ENCODE assay signal across 8 cellular contexts in the genomic region with DNA sequence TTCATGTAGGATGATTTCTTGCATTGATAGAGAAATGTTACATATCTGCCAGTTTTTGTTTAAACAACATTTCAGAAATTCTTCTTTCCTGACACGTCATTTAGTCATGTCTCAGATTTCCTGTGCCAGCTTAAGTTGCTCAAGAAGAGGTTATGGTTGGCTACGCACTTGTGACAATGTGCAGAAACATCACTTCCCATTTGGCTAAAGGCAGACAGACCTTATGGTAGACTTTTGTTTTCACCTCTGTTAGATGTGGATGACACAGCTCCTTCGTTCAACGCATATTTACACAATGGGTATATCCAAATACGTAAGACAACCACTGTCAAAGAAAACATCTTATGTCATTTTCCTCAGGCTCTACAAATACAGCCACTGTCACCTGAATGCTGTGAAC.
DNase-seq lines count a peak whose midpoint lies in the region; ATAC-seq, FAIRE-seq and TF ChIP-seq lines count a peak whose summit lies in the region.

No MANE protein-coding gene starts in this region.

- no peak overlapping the region for H3K4me3 ChIP-seq in WERI-Rb-1 (ENCODE audit: low read depth, low read length)

- peak; percentile 47 for DNase-seq in AG20443 (ENCODE audit: low spot score)
- peak; percentile 92 to 94 for DNase-seq in SW 1271 (lab: John Stamatoyannopoulos, UW)
- DNase-seq in hepatic stellate cell (ENCODE audit: low spot score) = peak; percentile 10
- DNase-seq in urothelium cell line (ENCODE audit: low spot score) = peak; percentile 29
- no peak for DNase-seq in stimulated activated CD4-positive, alpha-beta T cell treated with anti-CD3 and anti-CD28 coated beads, Interleukin-4, amount 100 ng/mL, for 24 hours
- no peak for DNase-seq in WERI-Rb-1

- FAIRE-seq in urothelium cell line (lab: Jason Lieb, UNC) = peak; percentile 72

- no peaks in the 10 kb centered on the region for H3K9me3 ChIP-seq in WERI-Rb-1 (ENCODE audit: severe bottlenecking)

- no peaks in the 10 kb centered on the region for H3K27me3 ChIP-seq in WERI-Rb-1 (ENCODE audit: insufficient read depth, low read depth, severe bottlenecking)

- H3K36me3 ChIP-seq in WERI-Rb-1 = no peaks in the 10 kb centered on the region

- ATAC-seq in GM19452 (IDR thresholded peaks at IDR 0.05; ENCODE audit: unreplicated experiment) = peak; percentile 84
- ATAC-seq in HG03442 (IDR thresholded peaks at IDR 0.05; ENCODE audit: unreplicated experiment) = peak; percentile 80

- H3K27ac ChIP-seq in WERI-Rb-1 = no peak overlapping the region

- no peak for TF ChIP-seq CTCF in WERI-Rb-1 (IDR thresholded peaks at IDR 0.05; ENCODE audit: low read depth, low read length)

Comparison
In these comparisons a context has a peak if more than half of its experiments do, and no peak if none do; other contexts are left out.
1. DNase-seq: peak in AG20443 (single experiment), SW 1271 (2 of 2), hepatic stellate cell (single experiment) and urothelium cell line (single experiment); none in stimulated activated CD4-positive, alpha-beta T cell treated with anti-CD3 and anti-CD28 coated beads, Interleukin-4, amount 100 ng/mL, for 24 hours (single experiment) and WERI-Rb-1 (single experiment).